5 cellular contexts compared by ENCODE assay signal in genomic region chrX:49345402-49345801, GRCh38. TPM values are rescaled to one million over a fixed set of nuclear protein-coding genes. Genes with fewer than 3 reads are reported as not detected.
"Had no signal": no experiment of that assay in that cellular context is flagged by ENCODE, and none has a peak within 500 bp of the region (broad histone marks: within the 10 kb centered on the region; RNA-seq: fewer than 3 reads in every experiment).

No MANE protein-coding gene starts in this region.

RNA-seq across cellular contexts. Expression of gene GAGE13, which starts 14.0 kb away (rescaled TPM):
- total RNA-seq: HepG2, HT-29, HT1080, IMR-90 had no signal
- polyA plus RNA-seq: HepG2, IgD-negative memory B cell, IMR-90 had no signal

RNA-seq across cellular contexts. Expression of gene GAGE12J, which starts 23.6 kb away (rescaled TPM):
- total RNA-seq: HepG2, HT-29, IMR-90 had no signal
- polyA plus RNA-seq: HepG2, IgD-negative memory B cell, IMR-90 had no signal

RNA-seq across cellular contexts. Expression of gene GAGE10, which starts 42.0 kb away (rescaled TPM):
- total RNA-seq: HepG2, HT-29, HT1080, IMR-90 had no signal
- polyA plus RNA-seq: HepG2, IgD-negative memory B cell, IMR-90 had no signal
